Comparison of ENCODE assay signal across 22 cellular contexts in genomic region chr3:47711596-47711995, GRCh38.
DNase-seq lines count a peak whose midpoint lies in the region; ATAC-seq and FAIRE-seq lines count a peak whose summit lies in the region.
"Had no signal": no experiment of that assay in that cellular context is flagged by ENCODE, and none has a peak within 500 bp of the region (broad histone marks: within the 10 kb centered on the region; RNA-seq: fewer than 3 reads in every experiment).

No MANE protein-coding gene starts in this region.

- ATAC-seq in left colon = peak; percentile 32
- no peak for ATAC-seq in Right ventricle myocardium inferior
- ATAC-seq: SK-N-SH treated with all-trans-retinoic acid at 6 μM for 48 hours had no signal

- intact Hi-C loops in left colon (cut with DNase I, micrococcal nuclease) (no loop called here), Right ventricle myocardium inferior (cut with DNase I) (no loop called here)

- DNase-seq in activated T-cell treated with anti-CD3 and anti-CD28 coated beads, Interleukin-2, amount 50 U/mL, for 24 hours = no peak
- DNase-seq in activated T-cell treated with anti-CD3 and anti-CD28 coated beads for 4 hours (no peak), NCI-H774 (lab: John Stamatoyannopoulos, UW) (peak; percentile 63), left colon (no peak), frontal cortex (ENCODE audit: low spot score in 2 of 2) (no peak), midbrain (lab: John Stamatoyannopoulos, UW) (no peak), Right ventricle myocardium inferior (ENCODE audit: missing footprints) (no peak)
- no peak for DNase-seq in effector CD4-positive, alpha-beta T cell
- DNase-seq: BE2C; Caco-2; CD4-positive, alpha-beta T cell; H7; Karpas-422; MG63; NCI-H1092; NCI-H1436 treated with DMSO at 0.1 percent for 48 hours; NCI-H526; SHP77 treated with DMSO at 0.1 percent for 48 hours had no signal

- peak overlapping the region; percentile 57 for H3K27ac Mint-ChIP-seq in activated T-cell treated with anti-CD3 and anti-CD28 coated beads, Interleukin-2, amount 50 U/mL, for 24 hours
- H3K27ac Mint-ChIP-seq: CD4-positive, alpha-beta T cell had no signal

- H3K9me3 Mint-ChIP-seq in activated T-cell treated with anti-CD3 and anti-CD28 coated beads, Interleukin-2, amount 50 U/mL, for 24 hours = no peaks in the 10 kb centered on the region
- H3K9me3 Mint-ChIP-seq: CD4-positive, alpha-beta T cell; IgD-negative memory B cell had no signal

- H3K36me3 Mint-ChIP-seq in activated T-cell treated with anti-CD3 and anti-CD28 coated beads, Interleukin-2, amount 50 U/mL, for 24 hours (ENCODE audit: low read depth) = peaks cover 90% of the 10 kb centered on the region

- H3K4me1 Mint-ChIP-seq in activated T-cell treated with anti-CD3 and anti-CD28 coated beads, Interleukin-2, amount 50 U/mL, for 24 hours (ENCODE audit: low read depth) = peaks cover 3% of the 10 kb centered on the region

- no peaks in the 10 kb centered on the region for H3K27me3 Mint-ChIP-seq in activated T-cell treated with anti-CD3 and anti-CD28 coated beads, Interleukin-2, amount 50 U/mL, for 24 hours
- H3K27me3 Mint-ChIP-seq: CD4-positive, alpha-beta T cell; IgD-negative memory B cell had no signal

- H3K4me3 Mint-ChIP-seq in activated T-cell treated with anti-CD3 and anti-CD28 coated beads, Interleukin-2, amount 50 U/mL, for 24 hours = no peak overlapping the region
- H3K4me3 Mint-ChIP-seq: CD4-positive, alpha-beta T cell; IgD-negative memory B cell had no signal

- FAIRE-seq in frontal cortex (lab: Jason Lieb, UNC) = no peak
- FAIRE-seq: A204.1, G401.6 had no signal
